Comparison of ENCODE assay signal across 17 cellular contexts in the genomic region with DNA sequence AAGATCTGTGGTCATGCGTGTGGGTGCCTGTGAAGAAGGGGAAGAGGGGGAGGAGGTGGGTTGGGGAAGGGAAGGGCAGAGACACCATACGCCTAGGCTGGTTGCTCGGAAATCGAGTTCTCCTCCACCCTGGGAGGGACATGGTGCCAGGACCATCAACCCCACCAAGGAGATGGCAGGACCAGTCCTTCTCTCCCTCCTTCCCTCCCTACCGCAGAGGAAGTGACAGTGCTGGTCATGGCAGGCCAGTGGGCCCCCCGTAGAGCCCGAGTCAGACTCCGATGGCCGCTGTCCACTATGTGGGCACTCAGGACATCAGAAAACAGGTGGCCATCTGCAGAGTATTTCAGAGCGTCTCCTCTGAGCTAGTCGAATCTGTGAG.
DNase-seq lines count a peak whose midpoint lies in the region; ATAC-seq, FAIRE-seq and TF ChIP-seq lines count a peak whose summit lies in the region.
"Had no signal": no experiment of that assay in that cellular context is flagged by ENCODE, and none has a peak within 500 bp of the region (broad histone marks: within the 10 kb centered on the region; RNA-seq: fewer than 3 reads in every experiment).

No MANE protein-coding gene starts in this region.

- H3K36me3 Mint-ChIP-seq in progenitor cell of endocrine pancreas (ENCODE audit: insufficient read depth): no peaks in the 10 kb centered on the region
- H3K36me3 Mint-ChIP-seq: CD8-positive, alpha-beta T cell had no signal

- H3K36me3 ChIP-seq in right atrium auricular region: no peaks in the 10 kb centered on the region
- H3K36me3 ChIP-seq in left ventricle myocardium inferior: no peaks in the 10 kb centered on the region
- H3K36me3 ChIP-seq in kidney (ENCODE audit: control insufficient read depth in 1 of 2, insufficient read depth in 2 of 2, low read length in 2 of 2): no peaks in the 10 kb centered on the region
- H3K36me3 ChIP-seq: BE2C had no signal

- H3K27ac ChIP-seq in right atrium auricular region (no peak overlapping the region), left ventricle myocardium inferior (replicated peaks) (no peak overlapping the region), kidney (ENCODE audit: low read depth in 2 of 2, low read length in 2 of 2) (no peak overlapping the region)

- peak; percentile 46 for DNase-seq in right atrium auricular region (ENCODE audit: low spot score)
- no peak for DNase-seq in left ventricle myocardium inferior
- DNase-seq in kidney: peak; percentile 39
- DNase-seq in progenitor cell of endocrine pancreas (ENCODE audit: low spot score, unreplicated experiment): peak; percentile 4
- no peak for DNase-seq in MV-4-11 (lab: John Stamatoyannopoulos, UW)
- no peak for DNase-seq in NCI-H1694 treated with DMSO at 0.1 percent for 48 hours (lab: John Stamatoyannopoulos, UW)
- DNase-seq: BE2C, DND-41, GDM1, NCI-H1436, NCI-H2081 treated with DMSO at 0.1 percent for 48 hours, NCI-H2227 treated with DMSO at 0.1 percent for 48 hours, NCI-H526 had no signal

- no peaks in the 10 kb centered on the region for H3K9me3 ChIP-seq in right atrium auricular region
- peaks cover 10% of the 10 kb centered on the region for H3K9me3 ChIP-seq in left ventricle myocardium inferior (replicated peaks)
- peaks cover 0 to 6% of the 10 kb centered on the region in 2 donors for H3K9me3 ChIP-seq in kidney (ENCODE audit: control insufficient read depth in 1 of 2, low read length in 2 of 2)
- H3K9me3 ChIP-seq: BE2C had no signal

- FAIRE-seq in kidney (lab: Jason Lieb, UNC): no peak
- FAIRE-seq: D721Med, GM12892 had no signal

- no peaks in the 10 kb centered on the region for H3K9me3 Mint-ChIP-seq in progenitor cell of endocrine pancreas (ENCODE audit: low read depth)

- intact Hi-C loops in left ventricle myocardium inferior (cut with micrococcal nuclease): no loop called here
- intact Hi-C loops in kidney (cut with DNase I): no loop called here

- peaks cover 8% of the 10 kb centered on the region for H3K27me3 Mint-ChIP-seq in progenitor cell of endocrine pancreas

- H3K27ac Mint-ChIP-seq in progenitor cell of endocrine pancreas: no peak overlapping the region
- H3K27ac Mint-ChIP-seq: CD8-positive, alpha-beta T cell had no signal

- ATAC-seq in HG03175 (IDR thresholded peaks at IDR 0.05; ENCODE audit: unreplicated experiment): no peak
- ATAC-seq: CD8-positive, alpha-beta T cell had no signal

- peaks cover 6% of the 10 kb centered on the region for H3K4me1 Mint-ChIP-seq in progenitor cell of endocrine pancreas (ENCODE audit: low read depth)

- H3K27me3 ChIP-seq in right atrium auricular region (no peaks in the 10 kb centered on the region), left ventricle myocardium inferior (ENCODE audit: low read depth) (peaks cover 37% of the 10 kb centered on the region)
- H3K27me3 ChIP-seq: BE2C had no signal

- no peak overlapping the region for H3K4me3 Mint-ChIP-seq in progenitor cell of endocrine pancreas (ENCODE audit: low read depth)
- H3K4me3 Mint-ChIP-seq: CD8-positive, alpha-beta T cell had no signal

- H3K4me3 ChIP-seq in right atrium auricular region (no peak overlapping the region), left ventricle myocardium inferior (no peak overlapping the region), kidney (ENCODE audit: low read length in 2 of 2) (no peak overlapping the region)

- TF ChIP-seq CTCF in right atrium auricular region (IDR thresholded peaks at IDR 0.05) (no peak), left ventricle myocardium inferior (IDR thresholded peaks at IDR 0.05; ENCODE audit: borderline replicate concordance) (no peak), kidney (IDR thresholded peaks at IDR 0.05; ENCODE audit: borderline replicate concordance, extremely low read depth, insufficient read depth) (no peak), progenitor cell of endocrine pancreas (IDR thresholded peaks at IDR 0.05; ENCODE audit: unreplicated experiment) (no peak)

- no peak overlapping the region for H3K9ac ChIP-seq in kidney (ENCODE audit: low read length in 2 of 2)

- H3K4me1 ChIP-seq in right atrium auricular region: peaks cover 0 to 6% of the 10 kb centered on the region in 2 donors
- peaks cover 12% of the 10 kb centered on the region for H3K4me1 ChIP-seq in left ventricle myocardium inferior
- peaks cover 0 to 6% of the 10 kb centered on the region in 2 donors for H3K4me1 ChIP-seq in kidney (ENCODE audit: control insufficient read depth in 1 of 2, insufficient read depth in 1 of 2, low read depth in 1 of 2, low read length in 2 of 2)
- H3K4me1 ChIP-seq: BE2C had no signal

Comparison
In these comparisons a context has a peak if more than half of its experiments do, and no peak if none do; other contexts are left out.
1. DNase-seq: peak in right atrium auricular region (single experiment), kidney (single experiment) and progenitor cell of endocrine pancreas (single experiment); none in left ventricle myocardium inferior (single experiment), MV-4-11 (single experiment) and NCI-H1694 treated with DMSO at 0.1 percent for 48 hours (single experiment).